ENCODE assay signal across 1 cellular context in the genomic region with DNA sequence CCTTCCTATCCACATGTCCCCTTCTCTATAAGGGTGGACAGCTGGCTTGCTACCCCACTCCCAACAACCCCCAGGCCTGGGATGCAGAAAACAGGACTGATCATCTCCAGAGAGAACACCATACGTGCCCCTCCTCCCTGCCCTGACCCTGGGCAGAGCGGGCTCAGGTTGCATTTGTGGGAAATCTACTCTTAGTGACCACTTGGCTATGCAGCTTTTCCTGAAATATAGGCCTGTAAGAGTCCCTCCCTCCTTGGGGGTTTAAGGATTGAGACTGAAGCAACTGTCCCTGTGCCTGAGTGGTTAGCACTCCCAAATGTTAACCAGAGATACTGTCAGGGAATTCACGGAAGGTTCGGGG.
A peak's percentile ranks its signal among the peaks of the same experiment; 100 is the strongest.
TF ChIP-seq lines count a peak whose summit lies in the region.

No MANE protein-coding gene starts in this region.

TF ChIP-seq in GM12878, 131 proteins besides CTCF, POLR2A, EP300 and RAD21:
- 0 out of 2 replicates have a peak, but pooled peaks have one; percentile 9 for TF ChIP-seq NR2F1 (conservative IDR thresholded peaks at IDR 0.05)
- peak in 1 of 2 experiments; percentile 33; a peak in 1 of 4 replicates for TF ChIP-seq IKZF2 (IDR thresholded peaks at IDR 0.05)
- no peak for TF ChIP-seq TBL1XR1 (IDR thresholded peaks at IDR 0.05; ENCODE audit: low read depth, low read length)
- TF ChIP-seq IKZF1 (conservative IDR thresholded peaks at IDR 0.05): peak; percentile 5
TF ChIP-seq in GM12878: peak in this region for 3.
